ENCODE assay signal across 7 cellular contexts in genomic region chr7:64463636-64464375, GRCh38.
A peak's percentile ranks its signal among the peaks of the same experiment; 100 is the strongest.
DNase-seq lines count a peak whose midpoint lies in the region; ATAC-seq and TF ChIP-seq lines count a peak whose summit lies in the region.

No MANE protein-coding gene starts in this region.

- H3K4me1 Mint-ChIP-seq in activated CD4-positive, alpha-beta memory T cell treated with anti-CD3 and anti-CD28 coated beads for 36 hours (ENCODE audit: low read depth), result no peaks in the 10 kb centered on the region

- ATAC-seq in HG03097 (IDR thresholded peaks at IDR 0.05; ENCODE audit: low FRiP score, unreplicated experiment), result peak; percentile 91
- ATAC-seq in foreskin keratinocyte, result peak; percentile 48

- CTCF ChIA-PET in activated CD4-positive, alpha-beta memory T cell treated with anti-CD3 and anti-CD28 coated beads for 36 hours (lab: Charles Lee), result no interaction called here

- no peaks in the 10 kb centered on the region for H3K36me3 ChIP-seq in prostate gland

- TF ChIP-seq CTCF in foreskin keratinocyte (conservative IDR thresholded peaks at IDR 0.05) (no peak), prostate gland (IDR thresholded peaks at IDR 0.05) (no peak)

- intact Hi-C loops in activated CD4-positive, alpha-beta memory T cell treated with anti-CD3 and anti-CD28 coated beads for 36 hours (cut with micrococcal nuclease), result no loop called here
- intact Hi-C loops in prostate gland (cut with DNase I), result no loop called here

- peak; percentile 42 for DNase-seq in activated CD4-positive, alpha-beta memory T cell treated with anti-CD3 and anti-CD28 coated beads for 36 hours
- DNase-seq in foreskin keratinocyte (peak; percentile 26 to 50), prostate gland (ENCODE audit: low spot score) (peak; percentile 37), SKM-1 (lab: John Stamatoyannopoulos, UW; ENCODE audit: unreplicated experiment) (no peak), HK-2 (ENCODE audit: unreplicated experiment) (no peak), NCI-H2196 treated with DMSO at 0.1 percent for 48 hours (lab: John Stamatoyannopoulos, UW; ENCODE audit: unreplicated experiment) (no peak)

- TF ChIP-seq POLR2A in prostate gland (IDR thresholded peaks at IDR 0.05), result no peak

- no peaks in the 10 kb centered on the region for H3K9me3 ChIP-seq in prostate gland

- peaks cover 9% of the 10 kb centered on the region for H3K9me3 Mint-ChIP-seq in activated CD4-positive, alpha-beta memory T cell treated with anti-CD3 and anti-CD28 coated beads for 36 hours

- H3K4me3 ChIP-seq in prostate gland, result peak overlapping the region; percentile 35 to 45

- H3K4me3 Mint-ChIP-seq in activated CD4-positive, alpha-beta memory T cell treated with anti-CD3 and anti-CD28 coated beads for 36 hours, result peak overlapping the region; percentile 39

- H3K27me3 ChIP-seq in foreskin keratinocyte (no peaks in the 10 kb centered on the region), prostate gland (replicated peaks; ENCODE audit: insufficient read depth) (no peaks in the 10 kb centered on the region)

- no peaks in the 10 kb centered on the region for H3K4me1 ChIP-seq in foreskin keratinocyte
- H3K4me1 ChIP-seq in prostate gland (replicated peaks), result no peaks in the 10 kb centered on the region

- 43% methylated on average over 38 of the region's 38 CpGs for WGBS in prostate gland

- H3K27ac ChIP-seq in foreskin keratinocyte, result no peak overlapping the region
- H3K27ac ChIP-seq in prostate gland, result peak overlapping the region in 1 of 2 donors; percentile 33

- no peaks in the 10 kb centered on the region for H3K36me3 Mint-ChIP-seq in activated CD4-positive, alpha-beta memory T cell treated with anti-CD3 and anti-CD28 coated beads for 36 hours

- POLR2A ChIA-PET in activated CD4-positive, alpha-beta memory T cell treated with anti-CD3 and anti-CD28 coated beads for 36 hours (lab: Charles Lee), result no interaction called here

- no peak overlapping the region for H3K27ac Mint-ChIP-seq in activated CD4-positive, alpha-beta memory T cell treated with anti-CD3 and anti-CD28 coated beads for 36 hours

- peaks cover 5% of the 10 kb centered on the region for H3K27me3 Mint-ChIP-seq in activated CD4-positive, alpha-beta memory T cell treated with anti-CD3 and anti-CD28 coated beads for 36 hours

Comparison
In these comparisons a context has a peak if more than half of its experiments do, and no peak if none do; other contexts are left out.
1. DNase-seq: peak in activated CD4-positive, alpha-beta memory T cell treated with anti-CD3 and anti-CD28 coated beads for 36 hours (single experiment), foreskin keratinocyte (2 of 2) and prostate gland (single experiment); none in SKM-1 (single experiment), HK-2 (single experiment) and NCI-H2196 treated with DMSO at 0.1 percent for 48 hours (single experiment).